In genomic region chr5:80686757-80687156, GRCh38 we compare ENCODE assay signal across 10 cellular contexts. TPM values are rescaled to one million over a fixed set of nuclear protein-coding genes. Genes with fewer than 3 reads are reported as not detected.
A peak's percentile ranks its signal among the peaks of the same experiment; 100 is the strongest.
DNase-seq lines count a peak whose midpoint lies in the region; ATAC-seq and TF ChIP-seq lines count a peak whose summit lies in the region.
"Had no signal": no experiment of that assay in that cellular context is flagged by ENCODE, and none has a peak within 500 bp of the region (broad histone marks: within the 10 kb centered on the region; RNA-seq: fewer than 3 reads in every experiment).

No MANE protein-coding gene starts in this region.

- H3K27me3 Mint-ChIP-seq in Calu3 (ENCODE audit: unreplicated experiment) (no peaks in the 10 kb centered on the region), natural killer cell (ENCODE audit: low read depth in 2 of 2) (no peaks in the 10 kb centered on the region)
- H3K27me3 Mint-ChIP-seq in T-helper 2 cell treated with Interferon-gamma antibody and Interleukin-4, amounts not matched to agents 5 μg/mL and 100 μg/mL, for 36 hours (ENCODE audit: low read depth): no peaks in the 10 kb centered on the region

- no peaks in the 10 kb centered on the region for H3K4me1 Mint-ChIP-seq in Calu3 (ENCODE audit: low read depth, unreplicated experiment)
- H3K4me1 Mint-ChIP-seq in natural killer cell: peaks cover 17 to 21% of the 10 kb centered on the region in 2 donors
- peaks cover 23% of the 10 kb centered on the region for H3K4me1 Mint-ChIP-seq in T-helper 2 cell treated with Interferon-gamma antibody and Interleukin-4, amounts not matched to agents 5 μg/mL and 100 μg/mL, for 36 hours (ENCODE audit: low read depth)

- H3K36me3 Mint-ChIP-seq in Calu3 (ENCODE audit: insufficient read depth, unreplicated experiment) (no peaks in the 10 kb centered on the region), natural killer cell (no peaks in the 10 kb centered on the region)
- H3K36me3 Mint-ChIP-seq in T-helper 2 cell treated with Interferon-gamma antibody and Interleukin-4, amounts not matched to agents 5 μg/mL and 100 μg/mL, for 36 hours (ENCODE audit: low read depth): peaks cover 49% of the 10 kb centered on the region

- H3K4me3 Mint-ChIP-seq in Calu3 (ENCODE audit: low read depth, unreplicated experiment) (no peak overlapping the region), natural killer cell (no peak overlapping the region)
- no peak overlapping the region for H3K4me3 Mint-ChIP-seq in T-helper 2 cell treated with Interferon-gamma antibody and Interleukin-4, amounts not matched to agents 5 μg/mL and 100 μg/mL, for 36 hours

- no peaks in the 10 kb centered on the region for H3K4me1 ChIP-seq in psoas muscle
- H3K4me1 ChIP-seq: SJCRH30 had no signal

- no peaks in the 10 kb centered on the region for H3K9me3 ChIP-seq in psoas muscle
- H3K9me3 ChIP-seq: SJCRH30 had no signal

- peaks cover 0 to 8% of the 10 kb centered on the region in 2 donors for H3K36me3 ChIP-seq in psoas muscle (ENCODE audit: insufficient read depth in 1 of 2, low read depth in 1 of 2)

- H3K27ac Mint-ChIP-seq in Calu3 (ENCODE audit: unreplicated experiment) (no peak overlapping the region), natural killer cell (peak overlapping the region in 1 of 2 donors; percentile 1)
- no peak overlapping the region for H3K27ac Mint-ChIP-seq in T-helper 2 cell treated with Interferon-gamma antibody and Interleukin-4, amounts not matched to agents 5 μg/mL and 100 μg/mL, for 36 hours

- H3K4me3 ChIP-seq in choroid plexus epithelial cell (ENCODE audit: low read depth, low read length) (no peak overlapping the region), psoas muscle (no peak overlapping the region)
- H3K4me3 ChIP-seq: SJCRH30 had no signal

- H3K9me3 Mint-ChIP-seq in Calu3 (ENCODE audit: low read depth, unreplicated experiment) (no peaks in the 10 kb centered on the region), natural killer cell (no peaks in the 10 kb centered on the region)
- no peaks in the 10 kb centered on the region for H3K9me3 Mint-ChIP-seq in T-helper 2 cell treated with Interferon-gamma antibody and Interleukin-4, amounts not matched to agents 5 μg/mL and 100 μg/mL, for 36 hours

- intact Hi-C loops in Calu3 (cut with micrococcal nuclease; ENCODE audit: unreplicated experiment): loop anchor here (1.0 to 10.0 kb wide), 4 partner anchors 422 to 618 kb away; partner anchors contain the start of gene ZCCHC9
- intact Hi-C loops in natural killer cell (cut with micrococcal nuclease): loop anchor here (1.0 to 5.0 kb wide), 4 partner anchors 422 to 611 kb away; no protein-coding TSS in a partner anchor
- intact Hi-C loops in psoas muscle (cut with DNase I): no loop called here

- ATAC-seq in natural killer cell: peak in 1 of 3 donors; percentile 44
- ATAC-seq in psoas muscle: no peak

- no TSS peak for BruUV-seq in Calu3 (replicated peaks; lab: Mats Ljungman, UMichigan)

- CTCF ChIA-PET in Calu3 (lab: Charles Lee): interaction anchor here (0.7 kb wide), 1 partner anchor 820 kb away, joined by 3 read pairs; no protein-coding TSS in a partner anchor

- H3K27me3 ChIP-seq in psoas muscle (ENCODE audit: insufficient read depth in 3 of 3, low read length in 2 of 3): no peaks in the 10 kb centered on the region
- H3K27me3 ChIP-seq: SJCRH30 had no signal

- DNase-seq in Calu3 (no peak), M059J (ENCODE audit: low read depth) (peak; percentile 16), choroid plexus epithelial cell (ENCODE audit: low read depth) (peak; percentile 45), natural killer cell (no peak), GM20000 (ENCODE audit: low spot score) (no peak), DMS79 treated with DMSO at 0.1 percent for 48 hours (lab: John Stamatoyannopoulos, UW) (no peak), psoas muscle (no peak)
- no peak for DNase-seq in T-helper 2 cell treated with Interferon-gamma antibody and Interleukin-4, amounts not matched to agents 5 μg/mL and 100 μg/mL, for 36 hours (ENCODE audit: low spot score)
- DNase-seq: stimulated activated CD4-positive, alpha-beta T cell treated with anti-CD3 and anti-CD28 coated beads, Interleukin-15, amount 100 ng/mL, for 24 hours had no signal

- peak; percentile 20 for TF ChIP-seq CTCF in Calu3 (IDR thresholded peaks at IDR 0.05; ENCODE audit: unreplicated experiment)
- TF ChIP-seq CTCF in choroid plexus epithelial cell (conservative IDR thresholded peaks at IDR 0.05; ENCODE audit: low read depth, low read length): peak; percentile 50
- peak; percentile 69 for TF ChIP-seq CTCF in natural killer cell (IDR thresholded peaks at IDR 0.05)
- no peak for TF ChIP-seq CTCF in GM20000 (IDR thresholded peaks at IDR 0.05; ENCODE audit: extremely low read depth, missing control alignments)
- no peak for TF ChIP-seq CTCF in psoas muscle (IDR thresholded peaks at IDR 0.05)

- H3K27ac ChIP-seq in psoas muscle: no peak overlapping the region
- H3K27ac ChIP-seq: SJCRH30 had no signal

RNA-seq across cellular contexts. Expression of gene DHFR, which starts 32.0 kb away (rescaled TPM):
- 46.9 and 58.0 TPM in 2 replicates for total RNA-seq in Calu3 (2022)
- total RNA-seq in M059J (2014; rRNA removed; shearing (Covaris generic)): 77.8 and 80.5 TPM in 2 replicates
- 10 to 100 TPM in 2 of 3 donors, 1 to 10 TPM in 1; 8.8 to 14.3 (median 12.0) TPM for total RNA-seq in natural killer cell
- total RNA-seq in psoas muscle: 10 to 100 TPM in 3 of 4 donors, 1 to 10 TPM in 1; 4.4 to 13.2 (median 12.0) TPM
- 10 to 100 TPM in 1 of 3 donors, 1 to 10 TPM in 2; 5.2 to 26.3 (median 6.0) TPM for polyA plus RNA-seq in psoas muscle

RNA-seq across cellular contexts. Expression of gene MSH3, which starts 32.3 kb away (rescaled TPM):
- total RNA-seq in Calu3 (2022): 15.5 and 17.2 TPM in 2 replicates
- 5.6 and 10.1 TPM in 2 replicates for total RNA-seq in M059J (2014; rRNA removed; shearing (Covaris generic))
- 10 to 100 TPM; 11.6 to 17.1 (median 15.5) TPM for total RNA-seq in natural killer cell
- total RNA-seq in psoas muscle: 10 to 100 TPM in 3 of 4 donors, 1 to 10 TPM in 1; 5.2 to 12.6 (median 10.7) TPM
- polyA plus RNA-seq in psoas muscle: 1 to 10 TPM; 2.8 to 5.8 (median 3.9) TPM

Comparison
In these comparisons a context has a peak if more than half of its experiments do, and no peak if none do; other contexts are left out.
1. DNase-seq: peak in M059J (single experiment) and choroid plexus epithelial cell (single experiment); none in Calu3 (single experiment), natural killer cell (single experiment), T-helper 2 cell treated with Interferon-gamma antibody and Interleukin-4, amounts not matched to agents 5 μg/mL and 100 μg/mL, for 36 hours (single experiment), GM20000 (single experiment), DMS79 treated with DMSO at 0.1 percent for 48 hours (single experiment) and psoas muscle (0 of 2).
2. CTCF ChIP-seq: peak in Calu3 (single experiment), choroid plexus epithelial cell (single experiment) and natural killer cell (single experiment); none in GM20000 (single experiment) and psoas muscle (single experiment).
3. intact Hi-C loops: an anchor here in Calu3 (1.0 to 10.0 kb wide) and natural killer cell (1.0 to 5.0 kb wide); none called in psoas muscle.